16 cellular contexts compared by ENCODE assay signal in genomic region chrX:154506483-154507332, GRCh38. TPM values are rescaled to one million over a fixed set of nuclear protein-coding genes. Genes with fewer than 3 reads are reported as not detected.
DNase-seq lines count a peak whose midpoint lies in the region; ATAC-seq and TF ChIP-seq lines count a peak whose summit lies in the region.
"Had no signal": no experiment of that assay in that cellular context is flagged by ENCODE, and none has a peak within 500 bp of the region (broad histone marks: within the 10 kb centered on the region; RNA-seq: fewer than 3 reads in every experiment).

No MANE protein-coding gene starts in this region.

- H3K9me3 ChIP-seq in PC-9 (ENCODE audit: insufficient read depth, low read depth) (no peaks in the 10 kb centered on the region), smooth muscle cell (replicated peaks; ENCODE audit: low read depth) (no peaks in the 10 kb centered on the region), T-helper 17 cell (ENCODE audit: control insufficient read depth, low read length, poor library complexity, severe bottlenecking) (no peaks in the 10 kb centered on the region)
- H3K9me3 ChIP-seq: SJCRH30 had no signal

- H3K36me3 Mint-ChIP-seq in Calu3 (ENCODE audit: insufficient read depth, unreplicated experiment) (peaks cover 15% of the 10 kb centered on the region), T-helper 17 cell (ENCODE audit: low read depth) (peaks cover 2% of the 10 kb centered on the region)

- ATAC-seq in left colon (peak; percentile 9), T-helper 17 cell (no peak), GM18502 (IDR thresholded peaks at IDR 0.05; ENCODE audit: poor library complexity, unreplicated experiment) (no peak)
- ATAC-seq: CD8-positive, alpha-beta T cell had no signal

- TF ChIP-seq CTCF in Calu3 (IDR thresholded peaks at IDR 0.05; ENCODE audit: unreplicated experiment) = no peak
- no peak for TF ChIP-seq CTCF in PC-9 (conservative IDR thresholded peaks at IDR 0.05)
- no peak for TF ChIP-seq CTCF in smooth muscle cell (IDR thresholded peaks at IDR 0.05; ENCODE audit: borderline replicate concordance, insufficient read depth, poor library complexity, severe bottlenecking)

- H3K4me1 Mint-ChIP-seq in Calu3 (ENCODE audit: low read depth, unreplicated experiment) = no peaks in the 10 kb centered on the region
- H3K4me1 Mint-ChIP-seq in T-helper 17 cell = peaks cover 5% of the 10 kb centered on the region

- H4K20me1 ChIP-seq in PC-9 (ENCODE audit: insufficient read depth) = no peaks in the 10 kb centered on the region
- no peaks in the 10 kb centered on the region for H4K20me1 ChIP-seq in smooth muscle cell (ENCODE audit: low read depth)

- no peak overlapping the region for H3K4me3 ChIP-seq in PC-9
- H3K4me3 ChIP-seq in smooth muscle cell = no peak overlapping the region
- H3K4me3 ChIP-seq: BLaER1 treated with 17β-estradiol and CSF1 and Interleukin-3, amounts not matched to agents 10 nM and 100 nM; SJCRH30 had no signal

- no peaks in the 10 kb centered on the region for H3K9me2 ChIP-seq in PC-9 (ENCODE audit: insufficient read depth)

- no peaks in the 10 kb centered on the region for H3K79me2 ChIP-seq in PC-9 (ENCODE audit: low read depth)
- H3K79me2 ChIP-seq in smooth muscle cell (ENCODE audit: low read depth) = no peaks in the 10 kb centered on the region

- peaks cover 14% of the 10 kb centered on the region for H3K4me1 ChIP-seq in PC-9 (replicated peaks; ENCODE audit: insufficient read depth)
- H3K4me1 ChIP-seq in smooth muscle cell (ENCODE audit: low read depth) = no peaks in the 10 kb centered on the region
- H3K4me1 ChIP-seq: SJCRH30 had no signal

- no peaks in the 10 kb centered on the region for H3K27me3 ChIP-seq in PC-9 (ENCODE audit: insufficient read depth, low read depth)
- H3K27me3 ChIP-seq in smooth muscle cell (ENCODE audit: low read depth) = no peaks in the 10 kb centered on the region
- H3K27me3 ChIP-seq: SJCRH30 had no signal

- no peak overlapping the region for H3K27ac Mint-ChIP-seq in Calu3 (ENCODE audit: unreplicated experiment)
- no peak overlapping the region for H3K27ac Mint-ChIP-seq in T-helper 17 cell
- H3K27ac Mint-ChIP-seq: CD8-positive, alpha-beta T cell had no signal

- intact Hi-C loops in Calu3 (cut with micrococcal nuclease; ENCODE audit: unreplicated experiment) = no loop called here
- intact Hi-C loops in PC-9 (cut with micrococcal nuclease; ENCODE audit: unreplicated experiment) = no loop called here
- intact Hi-C loops in left colon (cut with DNase I, micrococcal nuclease) = no loop called here

- no peaks in the 10 kb centered on the region for H3K27me3 Mint-ChIP-seq in Calu3 (ENCODE audit: unreplicated experiment)
- no peaks in the 10 kb centered on the region for H3K27me3 Mint-ChIP-seq in T-helper 17 cell

- no peak overlapping the region for H3K4me3 Mint-ChIP-seq in Calu3 (ENCODE audit: low read depth, unreplicated experiment)
- no peak overlapping the region for H3K4me3 Mint-ChIP-seq in T-helper 17 cell
- H3K4me3 Mint-ChIP-seq: CD8-positive, alpha-beta T cell had no signal

- CTCF ChIA-PET in Calu3 (lab: Charles Lee) (no interaction called here), PC-9 (lab: Charles Lee) (no interaction called here)

- H3F3A ChIP-seq in PC-9 (ENCODE audit: insufficient read depth, low read depth) (peaks cover 14% of the 10 kb centered on the region; the same call in 1 of the 2 replicates), smooth muscle cell (ENCODE audit: low read depth) (peaks cover 2% of the 10 kb centered on the region)

- no peaks in the 10 kb centered on the region for H3K36me3 ChIP-seq in PC-9 (ENCODE audit: low read depth)
- H3K36me3 ChIP-seq in smooth muscle cell (ENCODE audit: low read depth) = no peaks in the 10 kb centered on the region
- H3K36me3 ChIP-seq: SJCRH30 had no signal

- H3K4me2 ChIP-seq in PC-9 (no peak overlapping the region; the same call in 1 of the 2 replicates), smooth muscle cell (no peak overlapping the region)
- H3K4me2 ChIP-seq: BLaER1 treated with 17β-estradiol and CSF1 and Interleukin-3, amounts not matched to agents 10 nM and 100 nM had no signal

- 86% methylated on average over 31 of the region's 37 CpGs for WGBS in smooth muscle cell (ENCODE audit: low lambda C conversion rate)

- DNase-seq in Calu3 (no peak), PC-9 (no peak), left colon (no peak), smooth muscle cell (lab: John Stamatoyannopoulos, UW; ENCODE audit: unreplicated experiment) (no peak), T-helper 17 cell (no peak)
- no peak for DNase-seq in effector CD4-positive, alpha-beta T cell
- DNase-seq: CD8-positive, alpha-beta T cell; DMS79; NCI-H1105 treated with DMSO at 0.1 percent for 48 hours; NCI-H1694; NCI-H2081 treated with DMSO at 0.1 percent for 48 hours; NCI-H446 treated with DMSO at 0.1 percent for 48 hours; NK-92 treated with Interleukin-12 subunit alpha and Interleukin-12 subunit beta, amount 100 ng/mL, for 24 hours; SJCRH30 had no signal

- no peak overlapping the region for H3K9ac ChIP-seq in smooth muscle cell (ENCODE audit: low read depth)
- H3K9ac ChIP-seq: BLaER1 treated with 17β-estradiol and CSF1 and Interleukin-3, amounts not matched to agents 10 nM and 100 nM had no signal

- BruUV-seq in Calu3 (replicated peaks; lab: Mats Ljungman, UMichigan) (TSS peak; percentile 21), PC-9 (replicated peaks; lab: Mats Ljungman, UMichigan) (no TSS peak)

- H3K9me3 Mint-ChIP-seq in Calu3 (ENCODE audit: low read depth, unreplicated experiment) = no peaks in the 10 kb centered on the region
- H3K9me3 Mint-ChIP-seq: CD8-positive, alpha-beta T cell had no signal

- H2AFZ ChIP-seq in PC-9 (no peak overlapping the region), smooth muscle cell (ENCODE audit: low read depth) (no peak overlapping the region)

- peak overlapping the region; percentile 59; the same call in 1 of the 2 replicates for H3K27ac ChIP-seq in PC-9
- H3K27ac ChIP-seq in smooth muscle cell (ENCODE audit: low read depth) = peak overlapping the region; percentile 82
- H3K27ac ChIP-seq: BLaER1 treated with 17β-estradiol and CSF1 and Interleukin-3, amounts not matched to agents 10 nM and 100 nM; SJCRH30 had no signal

- POLR2A ChIA-PET in PC-9 (lab: Charles Lee; ENCODE audit: unreplicated experiment) = no interaction called here

RNA-seq across cellular contexts. Expression of gene FAM3A, which starts 9.3 kb away (rescaled TPM):
- 36.8 and 39.5 TPM in 2 replicates for total RNA-seq in Calu3 (2022)
- total RNA-seq in PC-9 (2021) = 60.3 and 69.3 TPM in 2 replicates
- 10 to 100 TPM; 64.3 to 75.0 TPM for total RNA-seq in left colon
- total RNA-seq in smooth muscle cell = 13.6 and 16.0 TPM in 2 replicates
- polyA plus RNA-seq in smooth muscle cell = 49.1 and 53.7 TPM in 2 replicates
- 10 to 100 TPM; 32.5 to 34.0 TPM for total RNA-seq in T-helper 17 cell

RNA-seq across cellular contexts. Expression of gene SLC10A3, which starts 16.3 kb away (rescaled TPM):
- total RNA-seq in Calu3 (2022) (21.5 and 27.1 TPM in 2 replicates), PC-9 (2021) (38.3 and 54.9 TPM in 2 replicates), left colon (10 to 100 TPM; 23.8 to 30.0 TPM), smooth muscle cell (26.8 and 34.7 TPM in 2 replicates), T-helper 17 cell (10 to 100 TPM; 23.9 to 29.5 TPM)
- polyA plus RNA-seq in smooth muscle cell = 52.1 and 63.1 TPM in 2 replicates

RNA-seq across cellular contexts. Expression of gene UBL4A, which starts 20.3 kb away (rescaled TPM):
- total RNA-seq in Calu3 (2022) (37.6 and 41.3 TPM in 2 replicates), PC-9 (2021) (80.7 and 81.6 TPM in 2 replicates), left colon (10 to 100 TPM; 30.5 to 34.5 TPM), smooth muscle cell (28.7 and 42.1 TPM in 2 replicates), T-helper 17 cell (10 to 100 TPM; 15.2 to 30.6 TPM)
- polyA plus RNA-seq in smooth muscle cell = 46.9 and 50.8 TPM in 2 replicates

RNA-seq across cellular contexts. Expression of gene LAGE3, which starts 27.6 kb away (rescaled TPM):
- total RNA-seq in Calu3 (2022) (25.5 and 25.6 TPM in 2 replicates), PC-9 (2021) (63.9 and 82.5 TPM in 2 replicates), left colon (10 to 100 TPM in 1 of 2 donors, 1 to 10 TPM in 1; 9.8 to 11.5 TPM), smooth muscle cell (33.8 and 39.7 TPM in 2 replicates), T-helper 17 cell (1 to 10 TPM; 9.1 to 9.5 TPM)
- polyA plus RNA-seq in smooth muscle cell = 52.7 and 66.1 TPM in 2 replicates

RNA-seq across cellular contexts. Expression of gene G6PD, which starts 39.9 kb away (rescaled TPM):
- total RNA-seq in Calu3 (2022) = 180 and 229 TPM in 2 replicates
- total RNA-seq in PC-9 (2021) = 987 and 1,283 TPM in 2 replicates
- total RNA-seq in left colon = 10 to 100 TPM; 30.5 to 34.2 TPM
- total RNA-seq in smooth muscle cell = 32.9 and 37.9 TPM in 2 replicates
- 12.9 and 13.5 TPM in 2 replicates for polyA plus RNA-seq in smooth muscle cell
- total RNA-seq in T-helper 17 cell = 10 to 100 TPM; 28.5 to 44.9 TPM
